14 cellular contexts compared by ENCODE assay signal in the genomic region with DNA sequence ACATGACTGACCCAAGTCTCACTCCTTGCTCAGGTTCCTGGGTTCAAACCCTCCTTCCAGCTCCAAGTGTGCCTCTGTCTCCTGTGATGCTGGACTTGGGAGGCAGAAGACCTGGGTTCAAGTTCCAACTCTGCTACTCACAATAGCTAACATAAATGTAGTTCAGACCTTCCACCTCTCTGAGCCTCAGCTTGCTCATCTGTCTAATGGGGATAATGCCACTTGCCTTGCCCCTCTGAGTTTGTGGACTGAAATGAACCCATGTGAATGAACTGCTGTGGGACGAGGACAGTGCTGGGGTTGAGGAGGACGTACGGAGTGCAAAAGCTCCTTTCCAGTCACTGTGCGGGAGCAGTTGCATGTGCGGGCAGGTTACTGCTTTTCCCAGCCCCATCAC.
"Had no signal": no experiment of that assay in that cellular context is flagged by ENCODE, and none has a peak within 500 bp of the region (broad histone marks: within the 10 kb centered on the region; RNA-seq: fewer than 3 reads in every experiment).

No MANE protein-coding gene starts in this region.

- H3K27me3 ChIP-seq: esophagus squamous epithelium, pancreas, SJCRH30, tibial nerve had no signal

- FAIRE-seq: astrocyte, endothelial cell of umbilical vein, pancreas had no signal

- H3K27me3 Mint-ChIP-seq: activated CD4-positive, alpha-beta T cell treated with anti-CD3 and anti-CD28 coated beads, Interleukin-2, amount 10 ng/mL, durations not matched to agents 7 days and 5 days; naive B cell had no signal

- H3K27ac Mint-ChIP-seq: activated CD4-positive, alpha-beta T cell treated with anti-CD3 and anti-CD28 coated beads, Interleukin-2, amount 10 ng/mL, durations not matched to agents 7 days and 5 days; activated T-helper 1 cell treated with anti-CD3 and anti-CD28 coated beads, Interleukin-12 subunit alpha, Interleukin-12 subunit beta, Interleukin-2, Interleukin-4 antibody, amounts not matched to agents 30 ng/mL and 10 ng/mL and 1 ng/mL, durations not matched to agents 14 hours and 24 hours and 36 hours had no signal

- H3K4me3 ChIP-seq: esophagus squamous epithelium, pancreas, SJCRH30, tibial nerve had no signal

- DNase-seq: activated CD4-positive, alpha-beta T cell treated with anti-CD3 and anti-CD28 coated beads, Interleukin-2, amount 10 ng/mL, durations not matched to agents 7 days and 5 days; activated naive CD4-positive, alpha-beta T cell treated with Interleukin-2 at 50 U/mL for 16 hours; esophagus squamous epithelium; glutamatergic neuron; naive B cell; pancreas; SJCRH30; stimulated activated naive CD4-positive, alpha-beta T cell; T-helper 2 cell had no signal

- H3K9me3 Mint-ChIP-seq: activated CD4-positive, alpha-beta T cell treated with anti-CD3 and anti-CD28 coated beads, Interleukin-2, amount 10 ng/mL, durations not matched to agents 7 days and 5 days; activated T-helper 1 cell treated with anti-CD3 and anti-CD28 coated beads, Interleukin-12 subunit alpha, Interleukin-12 subunit beta, Interleukin-2, Interleukin-4 antibody, amounts not matched to agents 30 ng/mL and 10 ng/mL and 1 ng/mL, durations not matched to agents 14 hours and 24 hours and 36 hours; mesothelial cell of epicardium; naive B cell had no signal

- H3K9me3 ChIP-seq: esophagus squamous epithelium, pancreas, SJCRH30, tibial nerve had no signal

- H3K4me1 ChIP-seq: pancreas, SJCRH30 had no signal

- H3K27ac ChIP-seq: esophagus squamous epithelium, pancreas, SJCRH30, tibial nerve had no signal

- H3K4me3 Mint-ChIP-seq: activated CD4-positive, alpha-beta T cell treated with anti-CD3 and anti-CD28 coated beads, Interleukin-2, amount 10 ng/mL, durations not matched to agents 7 days and 5 days; activated T-helper 1 cell treated with anti-CD3 and anti-CD28 coated beads, Interleukin-12 subunit alpha, Interleukin-12 subunit beta, Interleukin-2, Interleukin-4 antibody, amounts not matched to agents 30 ng/mL and 10 ng/mL and 1 ng/mL, durations not matched to agents 14 hours and 24 hours and 36 hours; mesothelial cell of epicardium; naive B cell had no signal
